Comparison of ENCODE assay signal across 8 cellular contexts in genomic region chr1:80218112-80218511, GRCh38.
DNase-seq lines count a peak whose midpoint lies in the region; ATAC-seq, FAIRE-seq and TF ChIP-seq lines count a peak whose summit lies in the region.

No MANE protein-coding gene starts in this region.

- no peaks in the 10 kb centered on the region for H4K20me1 ChIP-seq in endothelial cell of umbilical vein (replicated peaks; ENCODE audit: control insufficient read depth, extremely low read depth, insufficient read depth, low read length)
- no peaks in the 10 kb centered on the region for H4K20me1 ChIP-seq in osteoblast (ENCODE audit: insufficient read depth, low read length)

- no peaks in the 10 kb centered on the region for H3K27me3 ChIP-seq in endothelial cell of umbilical vein (ENCODE audit: control insufficient read depth in 2 of 2, insufficient read depth in 2 of 2, low read length in 2 of 2)
- no peaks in the 10 kb centered on the region for H3K27me3 ChIP-seq in osteoblast (ENCODE audit: insufficient read depth, low read length)

- no peak overlapping the region for H2AFZ ChIP-seq in endothelial cell of umbilical vein (ENCODE audit: low read depth, low read length)
- H2AFZ ChIP-seq in osteoblast (ENCODE audit: low read length), result no peak overlapping the region

- DNase-seq in AG08395 (ENCODE audit: low spot score), result peak; percentile 18
- DNase-seq in NCI-H82 treated with DMSO at 0.1 percent for 48 hours (lab: John Stamatoyannopoulos, UW; ENCODE audit: unreplicated experiment), result peak; percentile 19
- DNase-seq in endothelial cell of umbilical vein (ENCODE audit: low read depth, low spot score), result peak; percentile 51
- peak; percentile 11 for DNase-seq in osteoblast (ENCODE audit: insufficient read length, low spot score, missing footprints)
- DNase-seq in immature natural killer cell, result no peak
- no peak for DNase-seq in activated T-helper 1 cell treated with anti-CD3 and anti-CD28 coated beads, Interleukin-12 subunit alpha, Interleukin-12 subunit beta, Interleukin-2, Interleukin-4 antibody, amounts not matched to agents 30 ng/mL and 10 ng/mL and 1 ng/mL, durations not matched to agents 14 hours and 24 hours and 36 hours (ENCODE audit: low spot score)

- no peak overlapping the region for H3K4me2 ChIP-seq in endothelial cell of umbilical vein (ENCODE audit: insufficient read depth, low read length)
- H3K4me2 ChIP-seq in osteoblast (ENCODE audit: insufficient read depth, low read length), result no peak overlapping the region

- H3K9me3 Mint-ChIP-seq in immature natural killer cell, result peaks cover 4 to 43% (median 15%) of the 10 kb centered on the region in 6 donors
- no peaks in the 10 kb centered on the region for H3K9me3 Mint-ChIP-seq in activated T-helper 1 cell treated with anti-CD3 and anti-CD28 coated beads, Interleukin-12 subunit alpha, Interleukin-12 subunit beta, Interleukin-2, Interleukin-4 antibody, amounts not matched to agents 30 ng/mL and 10 ng/mL and 1 ng/mL, durations not matched to agents 14 hours and 24 hours and 36 hours

- TF ChIP-seq CTCF in endothelial cell of umbilical vein (IDR thresholded peaks at IDR 0.05; ENCODE audit: extremely low read depth in 1 of 2, insufficient read depth in 1 of 2, low read depth in 1 of 2, low read length in 2 of 2) (peak; percentile 30 to 43), osteoblast (IDR thresholded peaks at IDR 0.05; ENCODE audit: extremely low read depth, low read depth, low read length) (peak; percentile 46)

- H3K4me1 ChIP-seq in endothelial cell of umbilical vein (ENCODE audit: control insufficient read depth, extremely low read depth, insufficient read depth, low read length), result no peaks in the 10 kb centered on the region
- no peaks in the 10 kb centered on the region for H3K4me1 ChIP-seq in osteoblast (ENCODE audit: insufficient read depth, low read length)

- no peaks in the 10 kb centered on the region for H3K9me3 ChIP-seq in endothelial cell of umbilical vein (replicated peaks; ENCODE audit: control insufficient read depth, insufficient read depth, low read length)
- no peaks in the 10 kb centered on the region for H3K9me3 ChIP-seq in osteoblast (ENCODE audit: low read depth, low read length)

- BruUV-seq in endothelial cell of umbilical vein (replicated peaks; lab: Mats Ljungman, UMichigan), result no TSS peak

- ATAC-seq in GM18861 (IDR thresholded peaks at IDR 0.05; ENCODE audit: unreplicated experiment) (peak; percentile 72), HG03280 (IDR thresholded peaks at IDR 0.05; ENCODE audit: unreplicated experiment) (peak; percentile 71)

- CTCF ChIA-PET in endothelial cell of umbilical vein (lab: Charles Lee), result interaction anchor here (0.6 to 3.4 kb wide), 12 partner anchors 10 to 1583 kb away, joined by 3 to 19 read pairs (median 6); partner anchors contain the start of gene ADGRL2

- dilution Hi-C loops in endothelial cell of umbilical vein (cut with MboI; ENCODE audit: extremely low pct_ligation_motif_present, low sequenced_read_pairs), result no loop called here

- H3K36me3 Mint-ChIP-seq in immature natural killer cell, result no peaks in the 10 kb centered on the region
- no peaks in the 10 kb centered on the region for H3K36me3 Mint-ChIP-seq in activated T-helper 1 cell treated with anti-CD3 and anti-CD28 coated beads, Interleukin-12 subunit alpha, Interleukin-12 subunit beta, Interleukin-2, Interleukin-4 antibody, amounts not matched to agents 30 ng/mL and 10 ng/mL and 1 ng/mL, durations not matched to agents 14 hours and 24 hours and 36 hours (ENCODE audit: low read depth)

- H3K9me1 ChIP-seq in endothelial cell of umbilical vein (replicated peaks; ENCODE audit: control insufficient read depth, extremely low read depth, insufficient read depth, low read length), result no peaks in the 10 kb centered on the region

- FAIRE-seq in endothelial cell of umbilical vein (lab: Jason Lieb, UNC), result peak; percentile 62

- H3K4me3 ChIP-seq in endothelial cell of umbilical vein (replicated peaks in 1 of 3; ENCODE audit: insufficient read depth in 1 of 3, low read depth in 1 of 3, low read length in 3 of 3) (no peak overlapping the region), osteoblast (ENCODE audit: insufficient read depth, low read length) (no peak overlapping the region)

- no peaks in the 10 kb centered on the region for H3K4me1 Mint-ChIP-seq in immature natural killer cell
- no peaks in the 10 kb centered on the region for H3K4me1 Mint-ChIP-seq in activated T-helper 1 cell treated with anti-CD3 and anti-CD28 coated beads, Interleukin-12 subunit alpha, Interleukin-12 subunit beta, Interleukin-2, Interleukin-4 antibody, amounts not matched to agents 30 ng/mL and 10 ng/mL and 1 ng/mL, durations not matched to agents 14 hours and 24 hours and 36 hours (ENCODE audit: low read depth)

- no peak overlapping the region for H3K4me3 Mint-ChIP-seq in immature natural killer cell
- no peak overlapping the region for H3K4me3 Mint-ChIP-seq in activated T-helper 1 cell treated with anti-CD3 and anti-CD28 coated beads, Interleukin-12 subunit alpha, Interleukin-12 subunit beta, Interleukin-2, Interleukin-4 antibody, amounts not matched to agents 30 ng/mL and 10 ng/mL and 1 ng/mL, durations not matched to agents 14 hours and 24 hours and 36 hours

- POLR2A ChIA-PET in endothelial cell of umbilical vein (lab: Charles Lee), result no interaction called here

- no peak overlapping the region for H3K27ac Mint-ChIP-seq in immature natural killer cell
- no peak overlapping the region for H3K27ac Mint-ChIP-seq in activated T-helper 1 cell treated with anti-CD3 and anti-CD28 coated beads, Interleukin-12 subunit alpha, Interleukin-12 subunit beta, Interleukin-2, Interleukin-4 antibody, amounts not matched to agents 30 ng/mL and 10 ng/mL and 1 ng/mL, durations not matched to agents 14 hours and 24 hours and 36 hours

- H3K36me3 ChIP-seq in endothelial cell of umbilical vein (ENCODE audit: control insufficient read depth in 2 of 2, extremely low read depth in 1 of 2, insufficient read depth in 2 of 2, low read length in 2 of 2) (no peaks in the 10 kb centered on the region), osteoblast (ENCODE audit: insufficient read depth, low read length) (no peaks in the 10 kb centered on the region)

- H3K9ac ChIP-seq in endothelial cell of umbilical vein (replicated peaks; ENCODE audit: extremely low read depth, insufficient read depth, low read length), result no peak overlapping the region

- H3K79me2 ChIP-seq in endothelial cell of umbilical vein (ENCODE audit: control insufficient read depth, insufficient read depth, low read length) (no peaks in the 10 kb centered on the region), osteoblast (ENCODE audit: insufficient read depth, low read length) (no peaks in the 10 kb centered on the region)

- H3K27ac ChIP-seq in endothelial cell of umbilical vein (ENCODE audit: insufficient read depth, low read depth, low read length) (no peak overlapping the region), osteoblast (ENCODE audit: low read depth, low read length) (no peak overlapping the region)

- intact Hi-C loops in endothelial cell of umbilical vein (cut with micrococcal nuclease), result loop anchor here (1.0 to 5.0 kb wide), 4 partner anchors 324 to 1584 kb away; partner anchors contain the start of gene ADGRL2
- intact Hi-C loops in activated T-helper 1 cell treated with anti-CD3 and anti-CD28 coated beads, Interleukin-12 subunit alpha, Interleukin-12 subunit beta, Interleukin-2, Interleukin-4 antibody, amounts not matched to agents 30 ng/mL and 10 ng/mL and 1 ng/mL, durations not matched to agents 14 hours and 24 hours and 36 hours (cut with micrococcal nuclease), result loop anchor here (5.0 kb wide), 1 partner anchor 721 kb away; no protein-coding TSS in a partner anchor

- peaks cover 0 to 2% (median 0%) of the 10 kb centered on the region in 3 donors for H3K27me3 Mint-ChIP-seq in immature natural killer cell (ENCODE audit: low read depth in 3 of 3)
- H3K27me3 Mint-ChIP-seq in activated T-helper 1 cell treated with anti-CD3 and anti-CD28 coated beads, Interleukin-12 subunit alpha, Interleukin-12 subunit beta, Interleukin-2, Interleukin-4 antibody, amounts not matched to agents 30 ng/mL and 10 ng/mL and 1 ng/mL, durations not matched to agents 14 hours and 24 hours and 36 hours (ENCODE audit: insufficient read depth), result no peaks in the 10 kb centered on the region

- TF ChIP-seq POLR2A in endothelial cell of umbilical vein (IDR thresholded peaks at IDR 0.05; ENCODE audit: low read depth, low read length), result no peak

TF ChIP-seq in endothelial cell of umbilical vein, 7 proteins besides CTCF, POLR2A, EP300 and RAD21:
- TF ChIP-seq FOS (IDR thresholded peaks at IDR 0.05; ENCODE audit: borderline replicate concordance, insufficient read depth, low read length) (no peak), MYC (IDR thresholded peaks at IDR 0.05; ENCODE audit: low read depth, low read length) (no peak), GATA2 (IDR thresholded peaks at IDR 0.05; ENCODE audit: insufficient read depth, insufficient read length, low read depth, low read length) (no peak), JUN (IDR thresholded peaks at IDR 0.05; ENCODE audit: borderline replicate concordance, insufficient read depth, insufficient read length, low read depth) (no peak)

Comparison
In these comparisons a context has a peak if more than half of its experiments do, and no peak if none do; other contexts are left out.
1. DNase-seq: peak in AG08395 (single experiment), NCI-H82 treated with DMSO at 0.1 percent for 48 hours (single experiment), endothelial cell of umbilical vein (single experiment) and osteoblast (single experiment); none in immature natural killer cell (0 of 3) and activated T-helper 1 cell treated with anti-CD3 and anti-CD28 coated beads, Interleukin-12 subunit alpha, Interleukin-12 subunit beta, Interleukin-2, Interleukin-4 antibody, amounts not matched to agents 30 ng/mL and 10 ng/mL and 1 ng/mL, durations not matched to agents 14 hours and 24 hours and 36 hours (single experiment).